Comparison of ENCODE assay signal across 11 cellular contexts in the genomic region with DNA sequence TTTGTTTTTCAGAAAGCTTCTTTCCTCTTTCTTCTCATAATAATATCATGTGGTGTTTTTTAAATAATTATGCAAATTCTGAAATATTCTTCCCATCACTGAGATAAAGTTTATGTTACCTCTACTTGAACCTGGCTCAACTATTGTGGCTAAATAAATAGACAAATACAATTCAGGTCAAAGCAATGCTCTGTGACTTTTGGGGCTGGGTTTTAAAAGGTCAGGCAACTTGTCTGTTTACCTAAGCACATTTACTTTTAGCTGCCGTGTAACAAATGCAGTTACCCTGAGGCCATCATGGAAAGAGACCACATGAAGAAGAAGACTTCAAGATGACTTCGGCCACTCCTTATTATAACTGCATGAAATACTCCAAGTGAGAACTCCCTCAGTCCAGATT. TPM values are rescaled to one million over a fixed set of nuclear protein-coding genes. Genes with fewer than 3 reads are reported as not detected.
"Had no signal": no experiment of that assay in that cellular context is flagged by ENCODE, and none has a peak within 500 bp of the region (broad histone marks: within the 10 kb centered on the region; RNA-seq: fewer than 3 reads in every experiment).

No MANE protein-coding gene starts in this region.

- H3K9ac ChIP-seq: GM23248 had no signal

- FAIRE-seq: H1, H54 had no signal

- ATAC-seq: GM23338, HCT116 had no signal

- H3K9me3 ChIP-seq: HAP-1 had no signal

- H3K4me1 ChIP-seq: HAP-1 had no signal

- DNase-seq: GM23248, GOT3, H7, H9, HCEC 1CT, HFFc6 had no signal

- H2AFZ ChIP-seq: GM23248, GM23338 had no signal

- H3K4me2 ChIP-seq: GM23338 had no signal

- H3K4me3 ChIP-seq: GM23248, GM23338, HAP-1 had no signal

- H3K36me3 ChIP-seq: HAP-1 had no signal

- H3K27ac ChIP-seq: GM23248 had no signal

RNA-seq across cellular contexts. Expression of gene MEI4, which starts 33.7 kb away (rescaled TPM):
- total RNA-seq: GM23248, HFFc6 had no signal
